In genomic region chr6:7251861-7252260, GRCh38 we compare ENCODE assay signal across 22 cellular contexts.
"Had no signal": no experiment of that assay in that cellular context is flagged by ENCODE, and none has a peak within 500 bp of the region (broad histone marks: within the 10 kb centered on the region; RNA-seq: fewer than 3 reads in every experiment).

No MANE protein-coding gene starts in this region.

- H3K36me3 ChIP-seq: uterus had no signal

- FAIRE-seq: bronchial epithelial cell, colon, endometrium, frontal cortex, TTC549 had no signal

- H3K9me3 ChIP-seq: uterus had no signal

- H3K4me3 ChIP-seq: right atrium auricular region, thoracic aorta, uterus had no signal

- ATAC-seq: naive thymus-derived CD8-positive, alpha-beta T cell; stimulated activated naive CD8-positive, alpha-beta T cell treated with anti-CD3 and anti-CD28 coated beads, Interleukin-15, Interleukin-2, amounts not matched to agents 100 U/mL and 50 U/mL, for 24 hours had no signal

- H3K79me2 ChIP-seq: parathyroid adenoma had no signal

- DNase-seq: activated CD4-positive, alpha-beta T cell treated with anti-CD3 and anti-CD28 coated beads for 4 hours; activated CD4-positive, alpha-beta T cell treated with anti-CD3 and anti-CD28 coated beads, Interleukin-2, amount 50 U/mL, for 48 hours; activated CD8-positive, alpha-beta memory T cell treated with anti-CD3 and anti-CD28 coated beads for 24 hours; activated effector memory CD4-positive, alpha-beta T cell treated with Interleukin-2 at 50 U/mL for 16 hours; activated naive CD4-positive, alpha-beta T cell treated with Interleukin-2 at 50 U/mL for 16 hours; anterior cingulate cortex; effector CD8-positive, alpha-beta T cell; midbrain; naive thymus-derived CD8-positive, alpha-beta T cell; occipital lobe; stimulated activated CD4-positive, alpha-beta T cell treated with anti-CD3 and anti-CD28 coated beads, Interleukin-2, amount 100 ng/mL, for 48 hours; stimulated activated naive CD8-positive, alpha-beta T cell treated with anti-CD3 and anti-CD28 coated beads, Interleukin-15, Interleukin-2, amounts not matched to agents 100 U/mL and 50 U/mL, for 24 hours; uterus had no signal

- H3K9ac ChIP-seq: parathyroid adenoma had no signal

- H3K27ac ChIP-seq: parathyroid adenoma, right atrium auricular region, thoracic aorta, uterus, VCaP had no signal

- H3K4me1 ChIP-seq: uterus had no signal

- H3K27me3 ChIP-seq: right atrium auricular region, uterus had no signal
